Comparison of ENCODE assay signal across 9 cellular contexts in the genomic region with DNA sequence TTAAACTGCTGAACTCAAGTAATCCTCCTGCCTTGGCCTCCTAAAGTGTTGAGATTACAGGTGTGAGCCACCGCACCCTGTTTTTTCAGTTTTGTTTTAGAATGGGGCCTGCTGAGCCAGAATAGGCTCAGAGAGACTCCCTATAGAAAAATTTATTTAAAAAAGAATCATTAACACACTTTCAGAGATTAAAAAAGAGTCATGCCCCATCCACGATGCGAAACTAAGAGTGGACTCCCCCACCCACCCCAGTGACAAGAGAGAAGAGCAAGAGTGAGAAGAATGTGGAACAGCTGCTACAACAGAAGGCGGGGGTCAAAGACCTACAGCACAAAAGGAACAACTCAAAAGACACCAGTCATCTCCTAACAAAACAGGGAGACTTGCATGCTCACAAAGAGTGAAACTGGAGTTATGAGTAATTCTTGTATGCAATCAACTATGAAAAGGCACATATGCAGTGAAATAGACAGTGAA. TPM values are rescaled to one million over a fixed set of nuclear protein-coding genes. Genes with fewer than 3 reads are reported as not detected.
DNase-seq lines count a peak whose midpoint lies in the region; ATAC-seq and TF ChIP-seq lines count a peak whose summit lies in the region.
"Had no signal": no experiment of that assay in that cellular context is flagged by ENCODE, and none has a peak within 500 bp of the region (broad histone marks: within the 10 kb centered on the region; RNA-seq: fewer than 3 reads in every experiment).

No MANE protein-coding gene starts in this region.

- DNase-seq in lung (ENCODE audit: low spot score) (no peak), NCI-H446 treated with DMSO at 0.1 percent for 48 hours (lab: John Stamatoyannopoulos, UW) (no peak), dorsolateral prefrontal cortex (no peak), substantia nigra (lab: John Stamatoyannopoulos, UW) (no peak)
- DNase-seq: NCI-H1417 treated with DMSO at 0.1 percent for 48 hours, retina had no signal

- H3K27ac ChIP-seq in lung (ENCODE audit: low read depth in 1 of 2, low read length in 1 of 2), result no peak overlapping the region
- no peak overlapping the region for H3K27ac ChIP-seq in dorsolateral prefrontal cortex
- no peak overlapping the region for H3K27ac ChIP-seq in substantia nigra (ENCODE audit: low read depth, low read length, poor library complexity, severe bottlenecking)

- 72 to 84% methylated on average over 4 of the region's 4 CpGs for WGBS in lung, 2 donors

- H3K27me3 ChIP-seq in lung (ENCODE audit: control insufficient read depth, insufficient read depth), result no peaks in the 10 kb centered on the region
- no peaks in the 10 kb centered on the region for H3K27me3 ChIP-seq in dorsolateral prefrontal cortex

- intact Hi-C loops in dorsolateral prefrontal cortex (cut with DNase I), result no loop called here

- TF ChIP-seq CTCF in lung (IDR thresholded peaks at IDR 0.05; ENCODE audit: control extremely low read depth, extremely low read depth) (no peak), dorsolateral prefrontal cortex (IDR thresholded peaks at IDR 0.05 in 54 of 56, conservative IDR thresholded peaks at IDR 0.05 in 2 of 56; ENCODE audit: low read depth in 1 of 56, partially characterized antibody in 56 of 56) (no peak)

- H3K4me3 ChIP-seq in lung (no peak overlapping the region), dorsolateral prefrontal cortex (no peak overlapping the region)

- H3K4me1 ChIP-seq in lung (ENCODE audit: control insufficient read depth in 2 of 2, insufficient read depth in 2 of 2, low read length in 2 of 2), result no peaks in the 10 kb centered on the region

- H3K9me3 ChIP-seq in lung (ENCODE audit: control insufficient read depth in 2 of 2, insufficient read depth in 1 of 2, low read length in 1 of 2), result no peaks in the 10 kb centered on the region

- ATAC-seq in GM18909 (IDR thresholded peaks at IDR 0.05; ENCODE audit: poor library complexity, unreplicated experiment) (peak; percentile 96), GM21526 (IDR thresholded peaks at IDR 0.05; ENCODE audit: low FRiP score, unreplicated experiment) (peak; percentile 86), HG03378 (IDR thresholded peaks at IDR 0.05; ENCODE audit: unreplicated experiment) (peak; percentile 98), lung (ENCODE audit: insufficient read depth, low FRiP score) (peak; percentile 19)

- no peaks in the 10 kb centered on the region for H3K36me3 ChIP-seq in lung (ENCODE audit: control insufficient read depth in 2 of 2, insufficient read depth in 2 of 2, low read length in 2 of 2)

RNA-seq across cellular contexts. Expression of a gene that starts 47.2 kb away (rescaled TPM):
- total RNA-seq in lung (1 to 10 TPM; 1.1 to 1.5 TPM), dorsolateral prefrontal cortex (10 to 100 TPM in 119 of 120 experiments, 1 to 10 TPM in 1; 9.4 to 32.8 (median 20.0) TPM)
- polyA plus RNA-seq in lung, result under 1 TPM; 0.10 to 0.42 TPM

Comparison
In these comparisons a context has a peak if more than half of its experiments do, and no peak if none do; other contexts are left out.
1. ATAC-seq: peak in every context shown above with its lines; median percentile 98 in HG03378; 96 in GM18909; 86 in GM21526; 19 in lung.
2. RNA of a gene that starts 47.2 kb away (total RNA-seq): 9.4 to 32.8 TPM in dorsolateral prefrontal cortex; 1.1 to 1.5 TPM in lung; every median in the first group is over 4 times any median in the second.